In the genomic region with DNA sequence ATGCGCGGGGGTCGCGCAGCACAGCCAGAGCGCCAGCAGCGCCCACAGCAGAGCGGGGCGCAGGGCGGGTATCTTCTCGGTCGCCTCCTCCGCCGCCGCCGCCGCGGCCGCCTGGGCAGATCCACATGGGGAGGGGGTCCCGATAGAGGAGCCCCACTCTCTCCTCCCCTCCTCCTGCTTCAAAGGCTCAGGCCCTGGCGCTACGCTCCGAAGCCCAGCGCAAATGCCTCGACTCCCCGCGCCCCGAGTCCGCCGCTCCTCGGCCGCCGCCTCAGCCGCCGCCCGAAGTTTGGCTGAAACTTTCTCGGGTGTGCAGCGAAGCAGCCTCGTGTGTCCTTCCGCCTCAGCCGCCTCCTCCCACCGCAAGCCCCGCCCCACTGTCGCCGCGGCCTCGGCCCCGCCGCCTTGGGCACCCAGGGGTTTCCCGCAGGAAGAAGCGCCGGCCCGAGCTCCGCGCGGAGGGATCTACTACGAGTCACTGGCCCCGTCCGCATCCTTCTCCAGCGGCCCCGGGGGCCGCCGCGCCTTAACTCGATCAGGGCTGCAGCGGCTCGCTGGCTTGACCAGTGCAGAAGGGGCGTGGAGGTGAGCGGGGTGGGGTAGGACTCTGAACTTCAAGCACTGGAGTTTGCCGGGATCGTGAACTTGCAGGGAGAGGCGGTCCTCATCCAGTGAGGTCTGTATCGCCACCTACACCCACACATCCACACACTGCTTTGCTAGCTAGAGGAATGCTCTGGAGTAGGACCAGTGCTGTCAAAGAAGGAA, we compare ENCODE assay signal across 8 cellular contexts. TPM values are rescaled to one million over a fixed set of nuclear protein-coding genes. Genes with fewer than 3 reads are reported as not detected.
DNase-seq lines count a peak whose midpoint lies in the region; ATAC-seq and TF ChIP-seq lines count a peak whose summit lies in the region.
"Not testable (repeated sequence)": the region's sequence is repeated elsewhere in the genome, so short reads cannot be mapped to it uniquely, and the experiment has no call there.

TSS of gene NOTCH2NLA (minus strand) at position 312 of the 768 bp plus-strand sequence. CDS start 39,684 bp downstream, outside the sequence.

- ATAC-seq in HCT116 (peak; percentile 99), right cardiac atrium (peak; percentile 40 to 75)
- peak; percentile 83 for ATAC-seq in central memory CD8-positive, alpha-beta T cell (replicated peaks; ENCODE audit: extremely low read depth, poor library complexity, severe bottlenecking)

- H2AFZ ChIP-seq in HCT116 (ENCODE audit: low read depth, low read length, poor library complexity, severe bottlenecking), result not testable (repeated sequence)

- intact Hi-C loops in HCT116 (cut with micrococcal nuclease); right cardiac atrium (cut with DNase I): not testable (repeated sequence)

- not testable (repeated sequence) for H3K4me1 ChIP-seq in HCT116 (ENCODE audit: control insufficient read depth in 1 of 2, insufficient read depth in 2 of 2, low read length in 2 of 2); SJCRH30; right cardiac atrium (ENCODE audit: control insufficient read depth, insufficient read depth, low read length)

- H3K36me3 Mint-ChIP-seq in central memory CD8-positive, alpha-beta T cell (ENCODE audit: insufficient read depth), result not testable (repeated sequence)

- peak within 1 kb of the TSS; percentile 47; the same call in 1 of the 2 replicates for H3K4me2 ChIP-seq in HCT116 (ENCODE audit: low read length)

- not testable (repeated sequence) for TF ChIP-seq CTCF in AG10803 (conservative IDR thresholded peaks at IDR 0.05; ENCODE audit: low read length); HCT116 (IDR thresholded peaks at IDR 0.05 in 2 of 3, conservative IDR thresholded peaks at IDR 0.05 in 1 of 3; ENCODE audit: borderline replicate concordance in 1 of 3, insufficient read depth in 1 of 3, low read depth in 2 of 3, low read length in 2 of 3)

- not testable (repeated sequence) for DNase-seq in AG10803 (ENCODE audit: low read depth); HCT116 (ENCODE audit: low read depth, low spot score); occipital lobe (lab: John Stamatoyannopoulos, UW)
- DNase-seq in SJCRH30, result peak in 1 of 2 experiments; percentile 33
- DNase-seq in activated T-cell treated with anti-CD3 and anti-CD28 coated beads for 1 hour (ENCODE audit: low read depth), result peak; percentile 16
- DNase-seq in central memory CD8-positive, alpha-beta T cell (ENCODE audit: low spot score in 2 of 2), result peak; percentile 33 to 44
- DNase-seq in right cardiac atrium, result peak; percentile 39 to 73 (median 58)
- DNase-seq in stimulated activated CD8-positive, alpha-beta memory T cell treated with anti-CD3 and anti-CD28 coated beads, Interleukin-15, amount 100 ng/mL, for 24 hours (ENCODE audit: low read depth), result peak; percentile 11

- POLR2A ChIA-PET in HCT116 (lab: Charles Lee), result not testable (repeated sequence)

- H3K4me3 ChIP-seq in AG10803 (ENCODE audit: low read length) (peak within 1 kb of the TSS; percentile 43), HCT116 (replicated peaks in 1 of 2; ENCODE audit: low read depth in 1 of 2, low read length in 2 of 2) (peak within 1 kb of the TSS; percentile 43 to 54), SJCRH30 (peak within 1 kb of the TSS; percentile 81), right cardiac atrium (ENCODE audit: low read length) (peak within 1 kb of the TSS; percentile 50)

- not testable (repeated sequence) for TF ChIP-seq RAD21 in HCT116 (IDR thresholded peaks at IDR 0.05; ENCODE audit: low read depth)

- H3K36me3 ChIP-seq in HCT116 (ENCODE audit: control insufficient read depth in 1 of 2, insufficient read depth in 2 of 2, low read length in 2 of 2); SJCRH30: not testable (repeated sequence)

- H3K27me3 ChIP-seq in HCT116 (ENCODE audit: insufficient read depth, low read length); SJCRH30; right cardiac atrium (ENCODE audit: control insufficient read depth, insufficient read depth): not testable (repeated sequence)

- CTCF ChIA-PET in HCT116 (lab: Charles Lee), result not testable (repeated sequence)

- not testable (repeated sequence) for H3K9me3 ChIP-seq in HCT116 (ENCODE audit: control insufficient read depth in 1 of 2, insufficient read depth in 1 of 2, low read depth in 1 of 2, low read length in 2 of 2); SJCRH30 (replicated peaks); right cardiac atrium (ENCODE audit: control insufficient read depth, low read length)

- H3K27ac ChIP-seq in HCT116 (ENCODE audit: low read depth, low read length) (peak within 1 kb of the TSS; percentile 43; the same call in 1 of the 2 replicates), SJCRH30 (peak within 1 kb of the TSS; percentile 56), right cardiac atrium (ENCODE audit: low read length) (peak within 1 kb of the TSS; percentile 52)

- not testable (repeated sequence) for H3K27me3 Mint-ChIP-seq in central memory CD8-positive, alpha-beta T cell

- peak within 1 kb of the TSS; percentile 63 for H3K9ac ChIP-seq in HCT116 (ENCODE audit: low read length)

- not testable (repeated sequence) for H3K4me1 Mint-ChIP-seq in central memory CD8-positive, alpha-beta T cell

- not testable (repeated sequence) for H4K20me1 ChIP-seq in HCT116 (ENCODE audit: insufficient read depth)

- not testable (repeated sequence) for H3K9me3 Mint-ChIP-seq in central memory CD8-positive, alpha-beta T cell

- not testable (repeated sequence) for H3K9me2 ChIP-seq in HCT116 (ENCODE audit: insufficient read depth)

- H3K27ac Mint-ChIP-seq in central memory CD8-positive, alpha-beta T cell (ENCODE audit: low read depth), result not testable (repeated sequence)

- WGBS in right cardiac atrium, result 1% methylated on average over 25 of the region's 72 CpGs

- H3K79me2 ChIP-seq in HCT116 (ENCODE audit: insufficient read depth, low read length), result not testable (repeated sequence)

- not testable (repeated sequence) for BruUV-seq in HCT116 (replicated peaks; lab: Mats Ljungman, UMichigan)

- not testable (repeated sequence) for TF ChIP-seq POLR2A in HCT116 (IDR thresholded peaks at IDR 0.05; ENCODE audit: borderline replicate concordance, extremely low read depth, insufficient read depth, insufficient read length)

- H3K4me3 Mint-ChIP-seq in central memory CD8-positive, alpha-beta T cell, result peak within 1 kb of the TSS; percentile 60

- RAD21 ChIA-PET in HCT116 (lab: Charles Lee; ENCODE audit: low non-redundant PET in 1 of 2, low total read pairs in 2 of 2, uncharacterized antibody in 2 of 2, unreplicated experiment in 2 of 2), result not testable (repeated sequence)

RNA-seq across cellular contexts. Expression of gene NOTCH2NLA, which starts in this region (rescaled TPM):
- total RNA-seq in HCT116 (2021; ENCODE audit: unreplicated experiment) (26.3 TPM), right cardiac atrium (10 to 100 TPM; 11.6 to 19.8 (median 14.1) TPM), occipital lobe (17.9 TPM)
- 13.0 and 17.5 TPM in 2 replicates for polyA plus RNA-seq in HCT116 (2012)
- 18.3 and 22.4 TPM in 2 replicates for total RNA-seq in SJCRH30 (2014; rRNA removed; shearing (Covaris generic))
- polyA plus RNA-seq in right cardiac atrium, result 12.7 TPM
